1 cellular context compared by ENCODE assay signal in the genomic region with DNA sequence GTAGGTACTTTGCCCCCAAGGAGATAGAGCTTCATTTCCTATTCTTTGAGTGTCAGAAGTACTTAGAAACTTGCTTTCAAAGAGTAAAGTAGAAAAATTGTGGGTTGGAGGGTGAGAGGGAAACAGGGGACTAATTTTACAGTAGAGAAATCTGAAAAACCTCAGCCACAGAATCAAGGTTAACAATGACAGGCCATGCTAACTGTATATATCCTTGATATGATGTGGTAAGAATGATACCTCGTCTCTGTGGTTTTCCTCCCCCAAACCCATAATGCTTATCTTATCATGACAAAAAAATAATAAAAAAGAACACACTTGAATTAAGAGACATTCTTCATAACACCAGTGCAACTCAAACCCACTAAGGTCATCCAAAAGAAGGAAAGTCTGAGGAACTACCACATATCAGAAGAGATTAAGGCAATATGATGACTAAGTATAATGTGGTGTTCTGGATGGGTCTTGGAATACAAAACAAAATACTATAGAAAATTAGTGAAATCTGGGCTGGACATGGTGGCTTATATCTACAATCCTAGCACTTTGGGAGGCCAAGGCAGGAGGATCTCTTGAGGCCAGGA.
TF ChIP-seq lines count a peak whose summit lies in the region.

No MANE protein-coding gene starts in this region.

TF ChIP-seq in HepG2, 621 proteins besides CTCF, POLR2A, EP300 and RAD21 (continued from another document):
- TF ChIP-seq, protein P1, sequence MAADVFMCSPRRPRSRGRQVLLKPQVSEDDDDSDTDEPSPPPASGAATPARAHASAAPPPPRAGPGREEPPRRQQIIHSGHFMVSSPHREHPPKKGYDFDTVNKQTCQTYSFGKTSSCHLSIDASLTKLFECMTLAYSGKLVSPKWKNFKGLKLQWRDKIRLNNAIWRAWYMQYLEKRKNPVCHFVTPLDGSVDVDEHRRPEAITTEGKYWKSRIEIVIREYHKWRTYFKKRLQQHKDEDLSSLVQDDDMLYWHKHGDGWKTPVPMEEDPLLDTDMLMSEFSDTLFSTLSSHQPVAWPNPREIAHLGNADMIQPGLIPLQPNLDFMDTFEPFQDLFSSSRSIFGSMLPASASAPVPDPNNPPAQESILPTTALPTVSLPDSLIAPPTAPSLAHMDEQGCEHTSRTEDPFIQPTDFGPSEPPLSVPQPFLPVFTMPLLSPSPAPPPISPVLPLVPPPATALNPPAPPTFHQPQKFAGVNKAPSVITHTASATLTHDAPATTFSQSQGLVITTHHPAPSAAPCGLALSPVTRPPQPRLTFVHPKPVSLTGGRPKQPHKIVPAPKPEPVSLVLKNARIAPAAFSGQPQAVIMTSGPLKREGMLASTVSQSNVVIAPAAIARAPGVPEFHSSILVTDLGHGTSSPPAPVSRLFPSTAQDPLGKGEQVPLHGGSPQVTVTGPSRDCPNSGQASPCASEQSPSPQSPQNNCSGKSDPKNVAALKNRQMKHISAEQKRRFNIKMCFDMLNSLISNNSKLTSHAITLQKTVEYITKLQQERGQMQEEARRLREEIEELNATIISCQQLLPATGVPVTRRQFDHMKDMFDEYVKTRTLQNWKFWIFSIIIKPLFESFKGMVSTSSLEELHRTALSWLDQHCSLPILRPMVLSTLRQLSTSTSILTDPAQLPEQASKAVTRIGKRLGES (CRISPR knock-in tag; IDR thresholded peaks at IDR 0.05; ENCODE audit: borderline replicate concordance): no peak
